11 cellular contexts compared by ENCODE assay signal in the genomic region with DNA sequence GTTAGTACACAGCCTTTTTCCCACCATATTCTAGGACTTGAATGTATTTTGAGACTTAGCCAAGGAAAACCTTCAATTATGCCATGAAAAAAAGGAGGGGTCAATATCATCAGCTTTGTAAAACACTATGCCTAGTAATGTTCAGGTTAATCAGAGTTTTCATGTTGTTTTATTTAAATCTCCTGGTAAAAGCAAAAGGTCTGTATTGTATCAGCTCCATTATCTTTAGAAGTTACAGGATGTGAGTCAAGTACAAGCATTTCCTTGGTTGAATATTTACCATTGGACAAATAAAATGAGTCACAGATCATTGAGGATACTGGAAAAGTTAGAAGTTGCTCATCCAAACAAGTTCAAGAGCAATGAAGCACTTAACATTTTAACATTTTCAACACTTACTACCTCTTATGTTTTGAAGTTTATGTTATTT.
DNase-seq lines count a peak whose midpoint lies in the region; FAIRE-seq and TF ChIP-seq lines count a peak whose summit lies in the region.
"Had no signal": no experiment of that assay in that cellular context is flagged by ENCODE, and none has a peak within 500 bp of the region (broad histone marks: within the 10 kb centered on the region; RNA-seq: fewer than 3 reads in every experiment).

No MANE protein-coding gene starts in this region.

- H3K4me2 ChIP-seq in OCI-LY7 (ENCODE audit: low read length): no peak overlapping the region

- peaks cover 0 to 2% of the 10 kb centered on the region in 2 donors for H3K36me3 ChIP-seq in small intestine (ENCODE audit: control insufficient read depth in 2 of 2, insufficient read depth in 2 of 2, low read length in 2 of 2)
- no peaks in the 10 kb centered on the region for H3K36me3 ChIP-seq in OCI-LY7 (ENCODE audit: insufficient read depth, low read length)

- POLR2A ChIA-PET in OCI-LY7 (lab: Charles Lee): interaction anchor here (0.5 to 1.2 kb wide), 4 partner anchors 10 to 320 kb away, joined by 3 to 5 read pairs (median 4); no protein-coding TSS in a partner anchor

- H2AFZ ChIP-seq in OCI-LY7 (ENCODE audit: low read length): no peak overlapping the region

- H3K9me3 ChIP-seq in small intestine (ENCODE audit: control insufficient read depth, low read depth) (no peaks in the 10 kb centered on the region), OCI-LY7 (ENCODE audit: low read length) (no peaks in the 10 kb centered on the region)

- no TSS peak for BruUV-seq in OCI-LY7 (replicated peaks; lab: Mats Ljungman, UMichigan)

- TF ChIP-seq POLR2A in H54 (IDR thresholded peaks at IDR 0.05; ENCODE audit: low read depth, low read length): no peak

- TF ChIP-seq CTCF in VCaP (conservative IDR thresholded peaks at IDR 0.05) (no peak), OCI-LY7 (conservative IDR thresholded peaks at IDR 0.05; ENCODE audit: low read length) (no peak)

- H3K9me2 ChIP-seq in OCI-LY7 (ENCODE audit: insufficient read depth, low read length): no peaks in the 10 kb centered on the region

- H3K27ac ChIP-seq in VCaP: peak overlapping the region; percentile 31
- peak overlapping the region in 1 of 2 donors; percentile 32 for H3K27ac ChIP-seq in small intestine (ENCODE audit: low read depth in 1 of 2, low read length in 1 of 2)
- no peak overlapping the region for H3K27ac ChIP-seq in OCI-LY7 (ENCODE audit: low read depth, low read length, poor library complexity, severe bottlenecking)

- no peak overlapping the region for H3K4me3 ChIP-seq in small intestine (ENCODE audit: low read depth in 1 of 2, low read length in 2 of 2)
- H3K4me3 ChIP-seq in OCI-LY7 (ENCODE audit: low read depth, low read length, poor library complexity, severe bottlenecking): no peak overlapping the region

- CTCF ChIA-PET in OCI-LY7 (lab: Charles Lee; ENCODE audit: unreplicated experiment): no interaction called here

- DNase-seq in H54 (ENCODE audit: insufficient read length, low spot score) (peak; percentile 19), glomerular endothelial cell (ENCODE audit: extremely low read depth, low read depth, low spot score) (peak; percentile 73), small intestine (peak; percentile 74), NCI-H774 (lab: John Stamatoyannopoulos, UW) (no peak), T-helper 9 cell (no peak), HK-2 (ENCODE audit: unreplicated experiment) (no peak), OCI-LY7 (ENCODE audit: low spot score) (no peak)
- DNase-seq: activated T-cell treated with anti-CD3 and anti-CD28 coated beads, Interleukin-2, amount 50 U/mL, for 1 hour; NCI-H1048 had no signal

- FAIRE-seq in H54 (lab: Jason Lieb, UNC): peak; percentile 93
- FAIRE-seq in small intestine (lab: Jason Lieb, UNC): peak; percentile 91
- FAIRE-seq: TTC549 had no signal

- H3K79me2 ChIP-seq in OCI-LY7 (ENCODE audit: insufficient read depth, low read depth, low read length): no peaks in the 10 kb centered on the region

- no peaks in the 10 kb centered on the region for H4K20me1 ChIP-seq in OCI-LY7 (ENCODE audit: insufficient read depth, low read length)

- intact Hi-C loops in OCI-LY7 (cut with micrococcal nuclease; ENCODE audit: unreplicated experiment): no loop called here

- H3K4me1 ChIP-seq in small intestine (ENCODE audit: control insufficient read depth in 2 of 2, insufficient read depth in 1 of 2, low read depth in 1 of 2, low read length in 1 of 2): peaks cover 4% of the 10 kb centered on the region in 2 donors
- H3K4me1 ChIP-seq in OCI-LY7 (ENCODE audit: insufficient read depth, low read length, poor library complexity, severe bottlenecking): no peaks in the 10 kb centered on the region

- H3K27me3 ChIP-seq in small intestine (ENCODE audit: control insufficient read depth in 2 of 2, insufficient read depth in 2 of 2, low read length in 2 of 2): no peaks in the 10 kb centered on the region

Comparison
In these comparisons a context has a peak if more than half of its experiments do, and no peak if none do; other contexts are left out.
1. DNase-seq: peak in H54 (single experiment), glomerular endothelial cell (single experiment) and small intestine (single experiment); none in NCI-H774 (single experiment), T-helper 9 cell (single experiment), HK-2 (single experiment) and OCI-LY7 (single experiment).